In genomic region chr4:38004887-38005286, GRCh38 we compare ENCODE assay signal across 15 cellular contexts. TPM values are rescaled to one million over a fixed set of nuclear protein-coding genes. Genes with fewer than 3 reads are reported as not detected.
DNase-seq lines count a peak whose midpoint lies in the region; ATAC-seq and TF ChIP-seq lines count a peak whose summit lies in the region.
"Had no signal": no experiment of that assay in that cellular context is flagged by ENCODE, and none has a peak within 500 bp of the region (broad histone marks: within the 10 kb centered on the region; RNA-seq: fewer than 3 reads in every experiment).

No MANE protein-coding gene starts in this region.

- DNase-seq in activated T-cell treated with anti-CD3 and anti-CD28 coated beads, Interleukin-2, amount 50 U/mL, for 24 hours, result no peak
- no peak for DNase-seq in activated T-cell treated with anti-CD3 and anti-CD28 coated beads, Interleukin-2, amount 50 U/mL, for 72 hours
- DNase-seq in endodermal cell, result peak; percentile 55
- peak; percentile 11 for DNase-seq in nephron progenitor cell
- DNase-seq in type B pancreatic cell (ENCODE audit: extremely low spot score, unreplicated experiment), result no peak
- no peak for DNase-seq in KG1 (lab: John Stamatoyannopoulos, UW)
- no peak for DNase-seq in germinal center (ENCODE audit: low spot score)
- DNase-seq in NCI-H524 (lab: John Stamatoyannopoulos, UW), result no peak
- DNase-seq: activated CD4-positive, alpha-beta T cell treated with anti-CD3 and anti-CD28 coated beads, Interleukin-2, amount 50 U/mL, for 1 hour; activated naive CD4-positive, alpha-beta T cell treated with anti-CD3 and anti-CD28 coated beads for 36 hours; NCI-H2171 treated with DMSO at 0.1 percent for 48 hours; upper lobe of left lung had no signal

- H3K27ac ChIP-seq in endodermal cell (ENCODE audit: low read depth, low read length), result no peak overlapping the region
- H3K27ac ChIP-seq: A549, upper lobe of left lung had no signal

- TF ChIP-seq CTCF in endodermal cell (conservative IDR thresholded peaks at IDR 0.05), result no peak
- TF ChIP-seq CTCF in nephron progenitor cell (IDR thresholded peaks at IDR 0.05), result no peak
- no peak for TF ChIP-seq CTCF in type B pancreatic cell (conservative IDR thresholded peaks at IDR 0.05)

- H3K36me3 ChIP-seq in endodermal cell (ENCODE audit: control insufficient read depth, insufficient read depth, low read length), result no peaks in the 10 kb centered on the region
- H3K36me3 ChIP-seq: upper lobe of left lung had no signal

- no peaks in the 10 kb centered on the region for H3K36me3 Mint-ChIP-seq in activated T-cell treated with anti-CD3 and anti-CD28 coated beads, Interleukin-2, amount 50 U/mL, for 24 hours (ENCODE audit: low read depth)
- H3K36me3 Mint-ChIP-seq in activated T-cell treated with anti-CD3 and anti-CD28 coated beads, Interleukin-2, amount 50 U/mL, for 72 hours (ENCODE audit: insufficient read depth in 2 of 2), result no peaks in the 10 kb centered on the region
- H3K36me3 Mint-ChIP-seq in endodermal cell (ENCODE audit: low read depth) (no peaks in the 10 kb centered on the region), nephron progenitor cell (ENCODE audit: low read depth) (no peaks in the 10 kb centered on the region), type B pancreatic cell (peaks cover 4% of the 10 kb centered on the region)

- no peak overlapping the region for H3K4me3 ChIP-seq in endodermal cell (ENCODE audit: low read length)
- H3K4me3 ChIP-seq: A549, upper lobe of left lung had no signal

- H3K9ac ChIP-seq in endodermal cell (ENCODE audit: extremely low read depth, low read length, poor library complexity, severe bottlenecking), result no peak overlapping the region

- no peak overlapping the region for H3K4me3 Mint-ChIP-seq in activated T-cell treated with anti-CD3 and anti-CD28 coated beads, Interleukin-2, amount 50 U/mL, for 24 hours
- no peak overlapping the region for H3K4me3 Mint-ChIP-seq in activated T-cell treated with anti-CD3 and anti-CD28 coated beads, Interleukin-2, amount 50 U/mL, for 72 hours
- H3K4me3 Mint-ChIP-seq in endodermal cell, result no peak overlapping the region
- H3K4me3 Mint-ChIP-seq in nephron progenitor cell, result peak overlapping the region; percentile 44
- H3K4me3 Mint-ChIP-seq in type B pancreatic cell, result peak overlapping the region; percentile 25
- H3K4me3 Mint-ChIP-seq: activated naive CD4-positive, alpha-beta T cell treated with anti-CD3 and anti-CD28 coated beads for 36 hours; dendritic cell treated with granulocyte-macrophage colony-stimulating factor and Interleukin-4, amounts not matched to agents 40 ng/mL and 50 ng/mL, for 4 days had no signal

- H3K9me3 Mint-ChIP-seq in activated T-cell treated with anti-CD3 and anti-CD28 coated beads, Interleukin-2, amount 50 U/mL, for 24 hours, result no peaks in the 10 kb centered on the region
- H3K9me3 Mint-ChIP-seq in activated T-cell treated with anti-CD3 and anti-CD28 coated beads, Interleukin-2, amount 50 U/mL, for 72 hours, result no peaks in the 10 kb centered on the region
- H3K9me3 Mint-ChIP-seq in endodermal cell (no peaks in the 10 kb centered on the region), nephron progenitor cell (no peaks in the 10 kb centered on the region), type B pancreatic cell (no peaks in the 10 kb centered on the region)
- H3K9me3 Mint-ChIP-seq: activated naive CD4-positive, alpha-beta T cell treated with anti-CD3 and anti-CD28 coated beads for 36 hours; dendritic cell treated with granulocyte-macrophage colony-stimulating factor and Interleukin-4, amounts not matched to agents 40 ng/mL and 50 ng/mL, for 4 days had no signal

- H3K4me1 Mint-ChIP-seq in activated T-cell treated with anti-CD3 and anti-CD28 coated beads, Interleukin-2, amount 50 U/mL, for 24 hours (ENCODE audit: low read depth), result peaks cover 51% of the 10 kb centered on the region
- peaks cover 31% of the 10 kb centered on the region for H3K4me1 Mint-ChIP-seq in activated T-cell treated with anti-CD3 and anti-CD28 coated beads, Interleukin-2, amount 50 U/mL, for 72 hours (ENCODE audit: low read depth)
- peaks cover 64% of the 10 kb centered on the region for H3K4me1 Mint-ChIP-seq in endodermal cell
- peaks cover 70% of the 10 kb centered on the region for H3K4me1 Mint-ChIP-seq in nephron progenitor cell
- peaks cover 44% of the 10 kb centered on the region for H3K4me1 Mint-ChIP-seq in type B pancreatic cell (ENCODE audit: unreplicated experiment)

- 84 to 100% methylated on average over 1 to 5 of the region's 6 CpGs for WGBS in endodermal cell (ENCODE audit: insufficient coverage in 1 of 2, insufficient read length in 1 of 2), 2 experiments

- peaks cover 11% of the 10 kb centered on the region for H3K4me1 ChIP-seq in endodermal cell (ENCODE audit: control insufficient read depth, insufficient read depth, low read length)
- H3K4me1 ChIP-seq: A549 had no signal

- no peaks in the 10 kb centered on the region for H3K27me3 Mint-ChIP-seq in activated T-cell treated with anti-CD3 and anti-CD28 coated beads, Interleukin-2, amount 50 U/mL, for 24 hours
- H3K27me3 Mint-ChIP-seq in activated T-cell treated with anti-CD3 and anti-CD28 coated beads, Interleukin-2, amount 50 U/mL, for 72 hours (ENCODE audit: low read depth), result no peaks in the 10 kb centered on the region
- H3K27me3 Mint-ChIP-seq in endodermal cell (ENCODE audit: insufficient read depth) (no peaks in the 10 kb centered on the region), nephron progenitor cell (ENCODE audit: low read depth, poor library complexity) (no peaks in the 10 kb centered on the region), type B pancreatic cell (no peaks in the 10 kb centered on the region)
- H3K27me3 Mint-ChIP-seq: dendritic cell treated with granulocyte-macrophage colony-stimulating factor and Interleukin-4, amounts not matched to agents 40 ng/mL and 50 ng/mL, for 4 days had no signal

- H3K9me3 ChIP-seq in endodermal cell (ENCODE audit: control insufficient read depth, low read length), result no peaks in the 10 kb centered on the region
- H3K9me3 ChIP-seq: A549, upper lobe of left lung had no signal

- H3K27me3 ChIP-seq in endodermal cell (ENCODE audit: control insufficient read depth, insufficient read depth, low read length, poor library complexity, severe bottlenecking), result no peaks in the 10 kb centered on the region
- H3K27me3 ChIP-seq: upper lobe of left lung had no signal

- no peak for ATAC-seq in activated T-cell treated with anti-CD3 and anti-CD28 coated beads, Interleukin-2, amount 50 U/mL, for 72 hours (replicated peaks in 1 of 2)
- ATAC-seq: A549 had no signal

- H3K27ac Mint-ChIP-seq in activated T-cell treated with anti-CD3 and anti-CD28 coated beads, Interleukin-2, amount 50 U/mL, for 24 hours, result peak overlapping the region; percentile 5
- no peak overlapping the region for H3K27ac Mint-ChIP-seq in activated T-cell treated with anti-CD3 and anti-CD28 coated beads, Interleukin-2, amount 50 U/mL, for 72 hours
- peak overlapping the region; percentile 59 for H3K27ac Mint-ChIP-seq in endodermal cell
- peak overlapping the region; percentile 90 for H3K27ac Mint-ChIP-seq in nephron progenitor cell
- peak overlapping the region; percentile 56 for H3K27ac Mint-ChIP-seq in type B pancreatic cell
- H3K27ac Mint-ChIP-seq: activated naive CD4-positive, alpha-beta T cell treated with anti-CD3 and anti-CD28 coated beads for 36 hours; dendritic cell treated with granulocyte-macrophage colony-stimulating factor and Interleukin-4, amounts not matched to agents 40 ng/mL and 50 ng/mL, for 4 days had no signal

RNA-seq across cellular contexts. Expression of gene PTTG2, which starts 44.7 kb away (rescaled TPM):
- not detected for total RNA-seq in activated T-cell treated with anti-CD3 and anti-CD28 coated beads, Interleukin-2, amount 50 U/mL, for 72 hours
- not detected for total RNA-seq in endodermal cell
- not detected for polyA plus RNA-seq in endodermal cell (2013, experiment 1 of 2)
- not detected for polyA plus RNA-seq in endodermal cell (2013, experiment 2 of 2)
- total RNA-seq in type B pancreatic cell (ENCODE audit: low replicate concordance), result not detected in 2 replicates
- total RNA-seq: activated naive CD4-positive, alpha-beta T cell treated with anti-CD3 and anti-CD28 coated beads for 36 hours; mesenteric fat pad had no signal
- polyA plus RNA-seq: A549 had no signal

Comparison
In these comparisons a context has a peak if more than half of its experiments do, and no peak if none do; other contexts are left out.
1. DNase-seq: peak in endodermal cell (single experiment) and nephron progenitor cell (single experiment); none in activated T-cell treated with anti-CD3 and anti-CD28 coated beads, Interleukin-2, amount 50 U/mL, for 24 hours (single experiment), activated T-cell treated with anti-CD3 and anti-CD28 coated beads, Interleukin-2, amount 50 U/mL, for 72 hours (0 of 2), type B pancreatic cell (single experiment), KG1 (single experiment), germinal center (single experiment) and NCI-H524 (0 of 2).
2. H3K4me3 Mint-ChIP-seq: peak in nephron progenitor cell (single experiment) and type B pancreatic cell (single experiment); none in activated T-cell treated with anti-CD3 and anti-CD28 coated beads, Interleukin-2, amount 50 U/mL, for 24 hours (single experiment), activated T-cell treated with anti-CD3 and anti-CD28 coated beads, Interleukin-2, amount 50 U/mL, for 72 hours (0 of 2) and endodermal cell (single experiment).